11 cellular contexts compared by ENCODE assay signal in the genomic region with DNA sequence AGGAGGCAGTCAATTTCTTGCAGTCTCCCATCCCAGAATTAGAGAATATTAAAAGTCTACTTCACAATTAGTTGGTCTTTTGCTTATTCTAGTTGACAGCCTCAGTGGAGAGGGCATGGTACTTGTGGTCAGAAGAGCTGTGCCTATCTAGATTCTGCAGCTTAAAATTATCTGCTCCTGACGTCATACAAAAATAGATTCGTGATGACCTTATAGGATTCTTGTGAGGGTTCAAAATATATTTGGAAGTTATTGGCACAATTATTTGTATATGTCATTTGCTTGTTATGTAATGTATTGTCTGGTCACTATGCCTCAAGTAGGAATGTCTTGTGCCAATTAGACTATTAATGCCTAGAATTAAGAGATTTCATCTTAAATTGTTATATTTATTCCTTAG.
"Had no signal": no experiment of that assay in that cellular context is flagged by ENCODE, and none has a peak within 500 bp of the region (broad histone marks: within the 10 kb centered on the region; RNA-seq: fewer than 3 reads in every experiment).

No MANE protein-coding gene starts in this region.

- FAIRE-seq: H1, H54 had no signal

- H3K4me3 ChIP-seq: GM23248, GM23338, HAP-1 had no signal

- H2AFZ ChIP-seq: GM23248, GM23338 had no signal

- ATAC-seq: GM23338, HCT116 had no signal

- H3K9ac ChIP-seq: GM23248 had no signal

- H3K4me2 ChIP-seq: GM23338 had no signal

- H3K36me3 ChIP-seq: HAP-1 had no signal

- DNase-seq: GM23248, GOT3, H7, H9, HCEC 1CT, HFFc6 had no signal

- H3K27ac ChIP-seq: GM23248 had no signal

- H3K4me1 ChIP-seq: HAP-1 had no signal

- H3K9me3 ChIP-seq: HAP-1 had no signal
